In the genomic region with DNA sequence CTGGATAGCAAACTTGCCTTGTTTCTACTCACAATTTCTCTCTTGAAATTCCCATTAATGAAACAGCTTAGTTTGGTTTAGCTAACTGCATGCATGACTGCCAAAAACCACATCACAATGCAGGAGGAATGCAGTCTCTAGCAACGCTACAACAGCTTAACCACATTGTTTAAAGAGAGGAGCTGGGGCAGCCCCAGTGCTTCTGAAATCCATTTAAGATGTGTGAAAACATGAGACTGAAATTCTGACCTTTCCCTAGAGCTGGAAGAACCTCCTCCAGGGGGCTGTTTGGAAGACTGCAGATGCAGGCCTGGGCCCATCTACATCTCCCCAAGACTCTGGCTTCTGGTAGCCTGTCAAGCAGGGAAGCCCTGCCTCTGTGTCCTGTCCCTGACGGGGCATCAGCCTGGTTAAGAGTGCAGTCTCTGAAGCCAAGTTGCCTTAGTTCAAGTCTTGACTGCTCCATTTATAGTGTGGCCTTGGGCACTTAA, we compare ENCODE assay signal across 10 cellular contexts.
A peak's percentile ranks its signal among the peaks of the same experiment; 100 is the strongest.
DNase-seq lines count a peak whose midpoint lies in the region; ATAC-seq and TF ChIP-seq lines count a peak whose summit lies in the region.
"Had no signal": no experiment of that assay in that cellular context is flagged by ENCODE, and none has a peak within 500 bp of the region (broad histone marks: within the 10 kb centered on the region; RNA-seq: fewer than 3 reads in every experiment).

No MANE protein-coding gene starts in this region.

- no peak overlapping the region for H4K91ac ChIP-seq in trophoblast cell (ENCODE audit: low read depth, low read length)

- peak overlapping the region; percentile 36; the same call in 1 of the 2 replicates for H3K4me3 ChIP-seq in OCI-LY3 (ENCODE audit: low read length)
- H3K4me3 ChIP-seq in fibroblast of villous mesenchyme (ENCODE audit: low read depth, low read length), result no peak overlapping the region
- H3K4me3 ChIP-seq in suprapubic skin, result no peak overlapping the region
- no peak overlapping the region for H3K4me3 ChIP-seq in trophoblast cell (ENCODE audit: low read depth, low read length)
- no peak overlapping the region for H3K4me3 ChIP-seq in tibial artery

- no peak overlapping the region for H3K23ac ChIP-seq in trophoblast cell (ENCODE audit: low read length)

- H3K27me3 Mint-ChIP-seq in natural killer cell (ENCODE audit: low read depth in 2 of 2), result peaks cover 0 to 17% of the 10 kb centered on the region in 2 donors

- peak; percentile 27 for DNase-seq in NCI-H82 (lab: John Stamatoyannopoulos, UW)
- DNase-seq in NCI-H82 treated with DMSO at 0.1 percent for 48 hours (lab: John Stamatoyannopoulos, UW; ENCODE audit: unreplicated experiment), result no peak
- peak; percentile 97 for DNase-seq in fibroblast of villous mesenchyme (ENCODE audit: low read depth)
- DNase-seq in suprapubic skin (ENCODE audit: low spot score in 2 of 2), result no peak
- no peak for DNase-seq in trophoblast cell
- DNase-seq in tibial artery, result no peak
- no peak for DNase-seq in natural killer cell
- DNase-seq: H9 had no signal

- ATAC-seq in natural killer cell, result no peak

- 0 out of 2 replicates have a peak, but pooled peaks cover 3% of the 10 kb centered on the region for H4K20me1 ChIP-seq in OCI-LY3 (ENCODE audit: insufficient read depth, low read length)

- H3K27ac ChIP-seq in OCI-LY3 (ENCODE audit: low read length) (no peak overlapping the region), suprapubic skin (peak overlapping the region; percentile 11), trophoblast cell (ENCODE audit: low read depth, low read length) (no peak overlapping the region), tibial artery (no peak overlapping the region)

- no peaks in the 10 kb centered on the region for H3K36me3 Mint-ChIP-seq in natural killer cell

- WGBS in suprapubic skin, result 44% methylated on average over 2 of the region's 2 CpGs
- no CpG with 5 or more reads among the region's 2 CpGs for WGBS in trophoblast cell (ENCODE audit: extremely low coverage, insufficient coverage, insufficient read length)

- H2AFZ ChIP-seq in OCI-LY3 (ENCODE audit: low read depth, low read length) (no peak overlapping the region), trophoblast cell (ENCODE audit: insufficient read depth, low read length, poor library complexity) (no peak overlapping the region)

- no peaks in the 10 kb centered on the region for H3K79me2 ChIP-seq in OCI-LY3 (ENCODE audit: low read length)
- no peaks in the 10 kb centered on the region for H3K79me2 ChIP-seq in trophoblast cell (ENCODE audit: control insufficient read depth, insufficient read depth, low read length, poor library complexity)

- H3K9me3 Mint-ChIP-seq in natural killer cell, result peaks cover 5 to 6% of the 10 kb centered on the region in 2 donors

- no peaks in the 10 kb centered on the region for H3K79me1 ChIP-seq in trophoblast cell (ENCODE audit: low read length)

- no peak overlapping the region for H4K8ac ChIP-seq in trophoblast cell (ENCODE audit: low read depth, low read length)

- TF ChIP-seq EP300 in suprapubic skin (IDR thresholded peaks at IDR 0.05), result no peak

- intact Hi-C loops in tibial artery (cut with DNase I; ENCODE audit: low total_unique reads) (no loop called here), natural killer cell (cut with micrococcal nuclease) (no loop called here)

- no peak overlapping the region for H2BK120ac ChIP-seq in trophoblast cell (ENCODE audit: insufficient read depth, low read length, poor library complexity)

- no peak overlapping the region for H3K18ac ChIP-seq in trophoblast cell (ENCODE audit: low read length)

- H3K9ac ChIP-seq in OCI-LY3 (ENCODE audit: low read length) (no peak overlapping the region), trophoblast cell (ENCODE audit: low read length) (no peak overlapping the region)

- no peak overlapping the region for H3K14ac ChIP-seq in trophoblast cell (ENCODE audit: low read length)

- peaks cover 55% of the 10 kb centered on the region for H3K27me3 ChIP-seq in OCI-LY3 (ENCODE audit: low read depth, low read length)
- H3K27me3 ChIP-seq in suprapubic skin, result no peaks in the 10 kb centered on the region
- no peaks in the 10 kb centered on the region for H3K27me3 ChIP-seq in trophoblast cell (ENCODE audit: insufficient read depth, low read length)
- H3K27me3 ChIP-seq in tibial artery, result no peaks in the 10 kb centered on the region

- no peak overlapping the region for H3K4me3 Mint-ChIP-seq in natural killer cell
- H3K4me3 Mint-ChIP-seq: B cell, H9 had no signal

- no peak overlapping the region for H2BK5ac ChIP-seq in trophoblast cell (ENCODE audit: low read depth, low read length, poor library complexity)

- H3K9me3 ChIP-seq in OCI-LY3 (ENCODE audit: insufficient read depth, low read length) (0 out of 2 replicates have a peak, but pooled peaks cover 10% of the 10 kb centered on the region), suprapubic skin (no peaks in the 10 kb centered on the region), trophoblast cell (ENCODE audit: insufficient read depth, low read depth, low read length) (no peaks in the 10 kb centered on the region), tibial artery (peaks cover 0 to 6% (median 0%) of the 10 kb centered on the region in 3 donors)

- H3K4ac ChIP-seq in trophoblast cell (ENCODE audit: low read depth, low read length), result no peak overlapping the region

- TF ChIP-seq POLR2A in suprapubic skin (IDR thresholded peaks at IDR 0.05), result no peak

- H3K4me1 ChIP-seq in OCI-LY3 (ENCODE audit: low read length), result peaks cover 31% of the 10 kb centered on the region
- peaks cover 7% of the 10 kb centered on the region for H3K4me1 ChIP-seq in suprapubic skin
- peaks cover 0 to 6% of the 10 kb centered on the region in 2 experiments for H3K4me1 ChIP-seq in trophoblast cell (ENCODE audit: control insufficient read depth in 1 of 2, insufficient read depth in 2 of 2, low read length in 2 of 2)
- peaks cover 0 to 16% (median 4%) of the 10 kb centered on the region in 4 donors for H3K4me1 ChIP-seq in tibial artery

- H3K4me2 ChIP-seq in OCI-LY3 (ENCODE audit: low read length), result peak overlapping the region; percentile 38
- no peak overlapping the region for H3K4me2 ChIP-seq in trophoblast cell (ENCODE audit: low read length)

- peaks cover 9 to 13% of the 10 kb centered on the region in 2 donors for H3K4me1 Mint-ChIP-seq in natural killer cell

- no peak overlapping the region for H2AK5ac ChIP-seq in trophoblast cell (ENCODE audit: low read length)

- no peak overlapping the region for H4K12ac ChIP-seq in trophoblast cell (ENCODE audit: low read depth, low read length)

- H3K36me3 ChIP-seq in OCI-LY3 (replicated peaks; ENCODE audit: low read depth, low read length) (peaks cover 4% of the 10 kb centered on the region), suprapubic skin (no peaks in the 10 kb centered on the region), trophoblast cell (ENCODE audit: control insufficient read depth in 1 of 2, insufficient read depth in 2 of 2, low read length in 2 of 2) (no peaks in the 10 kb centered on the region), tibial artery (no peaks in the 10 kb centered on the region)

- no peak overlapping the region for H2BK12ac ChIP-seq in trophoblast cell (ENCODE audit: low read length)

- no peak overlapping the region for H3K27ac Mint-ChIP-seq in natural killer cell
- H3K27ac Mint-ChIP-seq: B cell had no signal

- no peak for TF ChIP-seq CTCF in OCI-LY3 (IDR thresholded peaks at IDR 0.05; ENCODE audit: low read depth, low read length)
- TF ChIP-seq CTCF in fibroblast of villous mesenchyme (IDR thresholded peaks at IDR 0.05; ENCODE audit: insufficient read depth, low read depth, low read length), result peak; percentile 20
- no peak for TF ChIP-seq CTCF in suprapubic skin (IDR thresholded peaks at IDR 0.05)
- no peak for TF ChIP-seq CTCF in tibial artery (IDR thresholded peaks at IDR 0.05)
- no peak for TF ChIP-seq CTCF in natural killer cell (IDR thresholded peaks at IDR 0.05)

Comparison
In these comparisons a context has a peak if more than half of its experiments do, and no peak if none do; other contexts are left out.
1. DNase-seq: peak in NCI-H82 (single experiment) and fibroblast of villous mesenchyme (single experiment); none in NCI-H82 treated with DMSO at 0.1 percent for 48 hours (single experiment), suprapubic skin (0 of 2), trophoblast cell (0 of 2), tibial artery (0 of 2) and natural killer cell (single experiment).